7 cellular contexts compared by ENCODE assay signal in genomic region chr2:3377279-3377611, GRCh38. TPM values are rescaled to one million over a fixed set of nuclear protein-coding genes. Genes with fewer than 3 reads are reported as not detected.
DNase-seq lines count a peak whose midpoint lies in the region; ATAC-seq and TF ChIP-seq lines count a peak whose summit lies in the region.

No MANE protein-coding gene starts in this region.

- TF ChIP-seq CTCF in GM06990 (IDR thresholded peaks at IDR 0.05; ENCODE audit: insufficient read depth, low read length, poor library complexity, severe bottlenecking): no peak

- H3K27ac ChIP-seq in HUES48 (ENCODE audit: low read depth, low read length) (peak overlapping the region; percentile 83), muscle layer of duodenum (ENCODE audit: low read length) (peak overlapping the region; percentile 81)

- H3K4me3 Mint-ChIP-seq in T-cell: peak overlapping the region; percentile 88 to 98 (median 98)

- H3K9me3 ChIP-seq in HUES48 (ENCODE audit: control insufficient read depth, insufficient read depth, low read length): no peaks in the 10 kb centered on the region
- H3K9me3 ChIP-seq in endocrine pancreas (ENCODE audit: control insufficient read depth, low read length): no peaks in the 10 kb centered on the region
- no peaks in the 10 kb centered on the region for H3K9me3 ChIP-seq in muscle layer of duodenum (ENCODE audit: control insufficient read depth in 1 of 2, low read length in 2 of 2)

- CTCF ChIA-PET in T-cell (lab: Charles Lee): interaction anchor here in 1 of 2 donors (0.7 kb wide), 1 partner anchor 139 kb away, joined by 7 read pairs; no protein-coding TSS in a partner anchor

- DNase-seq in GM06990 (ENCODE audit: extremely low read depth, insufficient read length): no peak
- peak in 11 of 34 experiments; percentile 5 to 38 (median 15) for DNase-seq in T-cell
- DNase-seq in islet precursor cell: no peak

- peak; percentile 29 for ATAC-seq in GM21528 (IDR thresholded peaks at IDR 0.05; ENCODE audit: low FRiP score, unreplicated experiment)
- peak; percentile 6 to 20 (median 10) for ATAC-seq in T-cell (replicated peaks in 1 of 4)

- H3K4me1 ChIP-seq in HUES48 (ENCODE audit: control insufficient read depth, insufficient read depth, low read length): 0 out of 2 replicates have a peak, but pooled peaks cover 10% of the 10 kb centered on the region
- H3K4me1 ChIP-seq in endocrine pancreas (ENCODE audit: control insufficient read depth, insufficient read depth, low read length): peaks cover 14% of the 10 kb centered on the region
- H3K4me1 ChIP-seq in muscle layer of duodenum (ENCODE audit: control insufficient read depth in 1 of 2, insufficient read depth in 2 of 2, low read length in 2 of 2): peaks cover 10 to 28% of the 10 kb centered on the region in 2 donors

- H3K4me3 ChIP-seq in GM06990 (replicated peaks; ENCODE audit: low read depth, low read length) (peak overlapping the region; percentile 95), HUES48 (ENCODE audit: low read depth, low read length) (peak overlapping the region; percentile 84), endocrine pancreas (ENCODE audit: control insufficient read depth, insufficient read depth, low read length) (peak overlapping the region; percentile 72), muscle layer of duodenum (ENCODE audit: low read depth in 1 of 2, low read length in 2 of 2) (peak overlapping the region; percentile 89 to 94)

- peaks cover 49 to 54% (median 50%) of the 10 kb centered on the region in 3 donors for H3K4me1 Mint-ChIP-seq in T-cell

- no peaks in the 10 kb centered on the region for H3K27me3 Mint-ChIP-seq in T-cell

- H3K36me3 ChIP-seq in GM06990 (ENCODE audit: control insufficient read depth, insufficient read depth, low read length): no peaks in the 10 kb centered on the region
- peaks cover 7% of the 10 kb centered on the region for H3K36me3 ChIP-seq in HUES48 (ENCODE audit: control insufficient read depth, insufficient read depth, low read length)
- H3K36me3 ChIP-seq in endocrine pancreas (ENCODE audit: control insufficient read depth, insufficient read depth, low read length): no peaks in the 10 kb centered on the region
- no peaks in the 10 kb centered on the region for H3K36me3 ChIP-seq in muscle layer of duodenum (ENCODE audit: control insufficient read depth in 1 of 2, insufficient read depth in 2 of 2, low read length in 2 of 2)

- no peaks in the 10 kb centered on the region for H3K9me3 Mint-ChIP-seq in T-cell

- H3K9ac ChIP-seq in HUES48 (ENCODE audit: low read depth, low read length): peak overlapping the region; percentile 81
- H3K9ac ChIP-seq in endocrine pancreas (ENCODE audit: control insufficient read depth, insufficient read depth, low read length): peak overlapping the region; percentile 48

- peak overlapping the region; percentile 95 to 98 for H3K27ac Mint-ChIP-seq in T-cell

- H3K27me3 ChIP-seq in GM06990 (replicated peaks; ENCODE audit: control insufficient read depth, insufficient read depth, low read length) (no peaks in the 10 kb centered on the region), HUES48 (ENCODE audit: control insufficient read depth, insufficient read depth, low read length) (no peaks in the 10 kb centered on the region), endocrine pancreas (ENCODE audit: control insufficient read depth, insufficient read depth, low read length) (no peaks in the 10 kb centered on the region), muscle layer of duodenum (ENCODE audit: low read depth, low read length) (no peaks in the 10 kb centered on the region)

- H3K36me3 Mint-ChIP-seq in T-cell: peaks cover 7% of the 10 kb centered on the region

- POLR2A ChIA-PET in T-cell (lab: Charles Lee): interaction anchor here in 1 of 2 donors (1.0 kb wide), 1 partner anchor 10 kb away, joined by 3 read pairs; no protein-coding TSS in a partner anchor

RNA-seq across cellular contexts. Expression of gene EIPR1, which starts 0.4 kb away (rescaled TPM):
- 10 to 100 TPM; 26.0 to 36.4 (median 27.8) TPM for total RNA-seq in T-cell

RNA-seq across cellular contexts. Expression of gene TRAPPC12, which starts 2.2 kb away (rescaled TPM):
- 100 to 1,000 TPM; 103 to 158 (median 152) TPM for total RNA-seq in T-cell
